In the genomic region with DNA sequence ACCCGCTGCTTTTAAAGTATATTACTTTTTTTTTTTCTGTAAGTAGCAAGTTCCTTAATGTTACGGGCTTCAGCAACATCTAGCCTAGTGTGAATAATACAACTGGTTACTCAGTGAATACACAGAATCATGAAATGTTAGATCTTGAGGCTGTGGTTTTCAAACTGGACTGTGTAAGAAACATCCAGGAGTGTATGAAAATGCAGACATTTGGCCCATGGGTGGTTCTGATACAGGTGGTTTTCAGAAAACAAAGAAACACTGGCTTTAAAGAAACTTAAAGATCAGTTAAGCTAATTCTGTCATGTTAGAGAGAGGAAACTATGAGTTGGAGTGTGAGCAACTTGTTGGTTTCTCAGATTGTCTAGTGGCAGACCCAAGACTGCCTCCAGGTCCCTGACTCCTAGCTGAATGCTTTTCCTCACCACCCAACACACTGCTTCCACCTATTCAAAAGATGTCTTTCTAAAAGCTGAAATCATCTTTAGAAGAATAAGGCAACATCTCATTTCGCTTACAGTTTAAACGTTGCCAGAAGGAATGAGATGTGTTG, we compare ENCODE assay signal across 22 cellular contexts.
"Had no signal": no experiment of that assay in that cellular context is flagged by ENCODE, and none has a peak within 500 bp of the region (broad histone marks: within the 10 kb centered on the region; RNA-seq: fewer than 3 reads in every experiment).

No MANE protein-coding gene starts in this region.

- DNase-seq: MV-4-11, NCI-H1048, NCI-H1105, NCI-H1417, NCI-H1436 treated with DMSO at 0.1 percent for 48 hours, NCI-H1694, NCI-H187 treated with DMSO at 0.1 percent for 48 hours, NCI-H2029 treated with DMSO at 0.1 percent for 48 hours, NCI-H2171 treated with DMSO at 0.1 percent for 48 hours, NCI-H2227 treated with DMSO at 0.1 percent for 48 hours, NCI-H524, NCI-H526 treated with DMSO at 0.1 percent for 48 hours, NCI-H748 treated with DMSO at 0.1 percent for 48 hours, PC-3, SHP77 treated with DMSO at 0.1 percent for 48 hours, SJCRH30 had no signal

- H3K27me3 ChIP-seq: SJCRH30 had no signal

- H3K36me3 ChIP-seq: SJCRH30 had no signal

- H3K9me3 ChIP-seq: SJCRH30 had no signal

- ATAC-seq: K562, Panc1, PC-3, SK-N-SH treated with all-trans-retinoic acid at 6 μM for 48 hours had no signal

- H3K27ac Mint-ChIP-seq: IgD-negative memory B cell had no signal

- H3K4me3 ChIP-seq: K562, SJCRH30 had no signal

- H3K27ac ChIP-seq: HL-60, RWPE1, SJCRH30 had no signal

- H3K4me1 ChIP-seq: SJCRH30 had no signal

- H3K4me1 Mint-ChIP-seq: IgD-negative memory B cell had no signal

- H3K4me3 Mint-ChIP-seq: IgD-negative memory B cell had no signal

- H3K9me3 Mint-ChIP-seq: IgD-negative memory B cell had no signal
